8 cellular contexts compared by ENCODE assay signal in the genomic region with DNA sequence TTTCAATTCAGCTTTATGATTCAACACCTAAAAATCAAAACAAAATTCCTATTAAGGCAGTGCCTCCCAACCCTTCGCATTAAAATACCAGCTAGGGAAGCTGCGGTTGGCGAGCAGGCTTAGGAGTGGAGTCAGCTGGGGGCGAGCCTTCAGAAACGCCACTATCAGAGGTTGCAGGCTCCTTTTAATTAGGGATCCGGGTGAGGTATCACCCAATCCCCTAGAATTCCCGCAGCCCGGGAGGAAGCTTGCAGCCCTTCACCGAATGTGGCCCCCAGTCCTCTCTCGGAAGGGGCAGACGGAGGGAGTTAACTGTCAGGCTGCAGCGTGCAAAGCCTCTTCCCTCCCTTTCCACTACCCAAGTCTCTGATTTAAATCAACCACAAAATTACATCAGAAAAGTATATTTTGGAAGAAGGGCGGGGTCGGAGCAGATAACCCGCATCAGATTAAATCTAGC. TPM values are rescaled to one million over a fixed set of nuclear protein-coding genes. Genes with fewer than 3 reads are reported as not detected.
DNase-seq lines count a peak whose midpoint lies in the region; FAIRE-seq and TF ChIP-seq lines count a peak whose summit lies in the region.

No MANE protein-coding gene starts in this region.

- peaks cover 35% of the 10 kb centered on the region for H3K27me3 ChIP-seq in keratinocyte (ENCODE audit: control insufficient read depth, extremely low read depth, insufficient read depth, low read length)
- peaks cover 48% of the 10 kb centered on the region for H3K27me3 ChIP-seq in colonic mucosa

- H3K27ac Mint-ChIP-seq in activated T-helper 2 cell treated with anti-CD3 and anti-CD28 coated beads, Interferon-gamma antibody, Interleukin-2, Interleukin-4, amounts not matched to agents 10 μg/mL and 5 μg/mL and 100 μg/mL, durations not matched to agents 14 hours and 24 hours and 36 hours: peak overlapping the region; percentile 59

- intact Hi-C loops in activated T-helper 2 cell treated with anti-CD3 and anti-CD28 coated beads, Interferon-gamma antibody, Interleukin-2, Interleukin-4, amounts not matched to agents 10 μg/mL and 5 μg/mL and 100 μg/mL, durations not matched to agents 14 hours and 24 hours and 36 hours (cut with micrococcal nuclease): loop anchor here (5.0 kb wide), 2 partner anchors 269 to 614 kb away; partner anchors contain the start of gene CREBRF
- intact Hi-C loops in colonic mucosa (cut with DNase I): no loop called here

- H3K36me3 Mint-ChIP-seq in activated T-helper 2 cell treated with anti-CD3 and anti-CD28 coated beads, Interferon-gamma antibody, Interleukin-2, Interleukin-4, amounts not matched to agents 10 μg/mL and 5 μg/mL and 100 μg/mL, durations not matched to agents 14 hours and 24 hours and 36 hours (ENCODE audit: low read depth): peaks cover 55% of the 10 kb centered on the region

- H3K9me3 Mint-ChIP-seq in activated T-helper 2 cell treated with anti-CD3 and anti-CD28 coated beads, Interferon-gamma antibody, Interleukin-2, Interleukin-4, amounts not matched to agents 10 μg/mL and 5 μg/mL and 100 μg/mL, durations not matched to agents 14 hours and 24 hours and 36 hours: no peaks in the 10 kb centered on the region

- H3K4me2 ChIP-seq in keratinocyte (ENCODE audit: control insufficient read depth, extremely low read depth, insufficient read depth, low read depth, low read length): peak overlapping the region; percentile 80

- DNase-seq in AG08396 (ENCODE audit: low spot score) (peak; percentile 89), HEK293T (ENCODE audit: extremely low spot score) (no peak), keratinocyte (ENCODE audit: low read depth, low spot score) (no peak), germinal center (ENCODE audit: low spot score) (no peak), COLO829 (ENCODE audit: low spot score) (no peak), GM20000 (ENCODE audit: low spot score) (no peak), colonic mucosa (no peak)
- no peak for DNase-seq in activated T-helper 2 cell treated with anti-CD3 and anti-CD28 coated beads, Interferon-gamma antibody, Interleukin-2, Interleukin-4, amounts not matched to agents 10 μg/mL and 5 μg/mL and 100 μg/mL, durations not matched to agents 14 hours and 24 hours and 36 hours (ENCODE audit: low spot score)

- no peaks in the 10 kb centered on the region for H3K79me2 ChIP-seq in keratinocyte (ENCODE audit: control insufficient read depth, insufficient read depth, low read length)

- H3K4me3 Mint-ChIP-seq in activated T-helper 2 cell treated with anti-CD3 and anti-CD28 coated beads, Interferon-gamma antibody, Interleukin-2, Interleukin-4, amounts not matched to agents 10 μg/mL and 5 μg/mL and 100 μg/mL, durations not matched to agents 14 hours and 24 hours and 36 hours (ENCODE audit: low read depth): peak overlapping the region; percentile 98

- POLR2A ChIA-PET in HEK293T (lab: Yijun Ruan, JAX): interaction anchor here (2.0 to 9.5 kb wide), 4 partner anchors 12 to 343 kb away, joined by 8 to 427 read pairs (median 166); partner anchors contain the start of gene ATP6V0E1

- dilution Hi-C loops in keratinocyte (cut with MboI; ENCODE audit: extremely low pct_ligation_motif_present, low sequenced_read_pairs): no loop called here

- H3K9ac ChIP-seq in keratinocyte (ENCODE audit: control insufficient read depth, extremely low read depth, insufficient read depth, low read length): peak overlapping the region; percentile 30
- H3K9ac ChIP-seq in colonic mucosa (ENCODE audit: low read depth in 2 of 2, low read length in 2 of 2): no peak overlapping the region

- H4K20me1 ChIP-seq in keratinocyte (ENCODE audit: control insufficient read depth, extremely low read depth, insufficient read depth, low read length): peaks cover 3% of the 10 kb centered on the region

- H3K9me3 ChIP-seq in keratinocyte (ENCODE audit: control insufficient read depth, low read depth, low read length): no peaks in the 10 kb centered on the region
- H3K9me3 ChIP-seq in colonic mucosa: no peaks in the 10 kb centered on the region

- no peak for FAIRE-seq in keratinocyte (lab: Jason Lieb, UNC)

- no peaks in the 10 kb centered on the region for H3K9me1 ChIP-seq in keratinocyte (ENCODE audit: control insufficient read depth, extremely low read depth, insufficient read depth, low read length)

- TF ChIP-seq CTCF in keratinocyte (optimal IDR thresholded peaks at IDR 0.05 in 1 of 3, IDR thresholded peaks at IDR 0.05 in 1 of 3, conservative IDR thresholded peaks at IDR 0.05 in 1 of 3; ENCODE audit: extremely low read depth in 1 of 3, insufficient read depth in 2 of 3, low read length in 3 of 3) (no peak), GM20000 (IDR thresholded peaks at IDR 0.05; ENCODE audit: extremely low read depth, missing control alignments) (no peak), colonic mucosa (IDR thresholded peaks at IDR 0.05) (no peak)

- peaks cover 51% of the 10 kb centered on the region for H3K4me1 Mint-ChIP-seq in activated T-helper 2 cell treated with anti-CD3 and anti-CD28 coated beads, Interferon-gamma antibody, Interleukin-2, Interleukin-4, amounts not matched to agents 10 μg/mL and 5 μg/mL and 100 μg/mL, durations not matched to agents 14 hours and 24 hours and 36 hours (ENCODE audit: low read depth)

- H2AFZ ChIP-seq in keratinocyte (ENCODE audit: control insufficient read depth, low read length): no peak overlapping the region

- H3K4me3 ChIP-seq in keratinocyte (ENCODE audit: control insufficient read depth in 2 of 3, extremely low read depth in 1 of 3, insufficient read depth in 2 of 3, low read depth in 1 of 3, low read length in 3 of 3): peak overlapping the region; percentile 36 to 87 (median 39)
- no peak overlapping the region for H3K4me3 ChIP-seq in colonic mucosa

- H3K27ac ChIP-seq in keratinocyte (ENCODE audit: control insufficient read depth, insufficient read depth, low read length): no peak overlapping the region
- no peak overlapping the region for H3K27ac ChIP-seq in colonic mucosa

- H3K4me1 ChIP-seq in keratinocyte (ENCODE audit: control insufficient read depth, extremely low read depth, insufficient read depth, low read length) (peaks cover 45% of the 10 kb centered on the region), colonic mucosa (peaks cover 3% of the 10 kb centered on the region)

- H3K27me3 Mint-ChIP-seq in activated T-helper 2 cell treated with anti-CD3 and anti-CD28 coated beads, Interferon-gamma antibody, Interleukin-2, Interleukin-4, amounts not matched to agents 10 μg/mL and 5 μg/mL and 100 μg/mL, durations not matched to agents 14 hours and 24 hours and 36 hours (ENCODE audit: low read depth): peaks cover 2% of the 10 kb centered on the region

- CTCF ChIA-PET in HEK293T (lab: Yijun Ruan, JAX): interaction anchor here (0.7 to 7.3 kb wide), 2 partner anchors 15 to 30 kb away, joined by 3 to 171 read pairs; no protein-coding TSS in a partner anchor

- H3K36me3 ChIP-seq in keratinocyte (ENCODE audit: control insufficient read depth in 2 of 2, extremely low read depth in 1 of 2, insufficient read depth in 2 of 2, low read length in 2 of 2) (peaks cover 0 to 12% of the 10 kb centered on the region in 2 experiments), colonic mucosa (no peaks in the 10 kb centered on the region)

TF ChIP-seq in HEK293T, 16 proteins besides CTCF, POLR2A, EP300 and RAD21:
- 0 out of 2 replicates have a peak, but pooled peaks have one; percentile 40 for TF ChIP-seq L3MBTL2 (conservative IDR thresholded peaks at IDR 0.05)
- no peak for TF ChIP-seq FOXA1 (IDR thresholded peaks at IDR 0.05)
TF ChIP-seq in HEK293T: peak in this region for 1.

RNA-seq across cellular contexts. Expression of gene STC2, which starts 1.7 kb away (rescaled TPM):
- total RNA-seq in activated T-helper 2 cell treated with anti-CD3 and anti-CD28 coated beads, Interferon-gamma antibody, Interleukin-2, Interleukin-4, amounts not matched to agents 10 μg/mL and 5 μg/mL and 100 μg/mL, durations not matched to agents 14 hours and 24 hours and 36 hours: 21.4 and 22.8 TPM in 2 replicates
- 1.9 to 4.3 TPM (median 4.1 TPM) in 3 replicates for polyA plus RNA-seq in keratinocyte
- polyA plus RNA-seq in keratinocyte (2011; ENCODE audit: low read depth): 8.5 TPM
- polyA plus RNA-seq in keratinocyte (2011; cell fraction: cytosol; rRNA removed): 2.2 and 2.6 TPM in 2 replicates
- polyA plus RNA-seq in keratinocyte (2011; cell fraction: nucleus; rRNA removed): 9.3 and 16.7 TPM in 2 replicates
- polyA plus RNA-seq in keratinocyte (2012; ENCODE audit: low replicate concordance): 4.7 and 14.4 TPM in 2 replicates
- polyA minus RNA-seq in keratinocyte: 0.82 to 2.5 TPM (median 2.3 TPM) in 3 replicates
- 10.6 TPM for polyA minus RNA-seq in keratinocyte (2011; cell fraction: cytosol; rRNA and poly(A)+ RNA removed)
- 8.4 and 8.5 TPM in 2 replicates for polyA minus RNA-seq in keratinocyte (2011; cell fraction: nucleus; rRNA and poly(A)+ RNA removed)
- total RNA-seq in colonic mucosa: 1 to 10 TPM; 1.8 to 2.5 TPM
